8 cellular contexts compared by ENCODE assay signal in the genomic region with DNA sequence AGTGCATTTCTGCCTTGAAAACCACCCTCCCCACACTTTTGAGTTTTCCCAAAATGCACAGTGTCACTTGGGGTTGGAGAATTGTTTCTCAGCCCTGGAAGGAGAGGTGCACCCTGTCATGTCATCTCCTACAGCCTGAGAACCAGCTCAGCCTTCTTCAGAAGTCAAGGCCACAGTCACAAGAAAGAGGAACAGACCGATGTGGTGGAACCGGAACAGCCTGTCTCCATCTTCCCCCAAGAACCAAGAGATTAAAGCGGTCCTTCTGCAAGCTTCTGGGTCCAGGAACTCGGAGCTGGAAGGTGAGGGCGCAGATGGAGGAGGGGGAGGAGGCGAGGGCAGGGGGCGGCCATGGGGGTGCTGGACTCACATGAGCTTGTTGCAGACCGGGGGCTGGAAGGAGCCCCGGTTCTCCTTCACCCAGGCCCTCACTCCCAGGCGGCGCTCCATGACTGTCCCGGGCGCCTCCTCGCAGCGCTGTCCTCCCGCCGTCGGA. TPM values are rescaled to one million over a fixed set of nuclear protein-coding genes. Genes with fewer than 3 reads are reported as not detected.
DNase-seq lines count a peak whose midpoint lies in the region; ATAC-seq, FAIRE-seq and TF ChIP-seq lines count a peak whose summit lies in the region.

No MANE protein-coding gene starts in this region.

- POLR2A ChIA-PET in A549 (lab: Yijun Ruan, JAX) = no interaction called here

- TF ChIP-seq POLR2A in A549 (IDR thresholded peaks at IDR 0.05; ENCODE audit: low read length) = no peak

- ATAC-seq in A549 = no peak
- ATAC-seq in GM19395 (IDR thresholded peaks at IDR 0.05; ENCODE audit: unreplicated experiment) = peak; percentile 25
- ATAC-seq in HG02840 (IDR thresholded peaks at IDR 0.05; ENCODE audit: low FRiP score, unreplicated experiment) = no peak
- ATAC-seq in HG03565 (IDR thresholded peaks at IDR 0.05; ENCODE audit: unreplicated experiment) = no peak

- peaks cover 15% of the 10 kb centered on the region for H3K27me3 ChIP-seq in effector memory CD4-positive, alpha-beta T cell (replicated peaks; ENCODE audit: control insufficient read depth, insufficient read depth, low read length, poor library complexity, severe bottlenecking)
- H3K27me3 ChIP-seq in muscle layer of duodenum (ENCODE audit: low read depth, low read length) = no peaks in the 10 kb centered on the region

- TF ChIP-seq RAD21 in A549 (conservative IDR thresholded peaks at IDR 0.05 in 1 of 2, IDR thresholded peaks at IDR 0.05 in 1 of 2) = no peak

- no peak for FAIRE-seq in A549 (lab: Jason Lieb, UNC)

- H3K4me3 ChIP-seq in A549 (no peak overlapping the region), muscle layer of duodenum (ENCODE audit: low read depth in 1 of 2, low read length in 2 of 2) (peak overlapping the region; percentile 65 to 82)
- peak overlapping the region; percentile 47 for H3K4me3 ChIP-seq in effector memory CD4-positive, alpha-beta T cell (ENCODE audit: insufficient read depth, low read depth, low read length, poor library complexity, severe bottlenecking)

- H3K27ac ChIP-seq in A549 = no peak overlapping the region
- H3K27ac ChIP-seq in effector memory CD4-positive, alpha-beta T cell (ENCODE audit: insufficient read depth, low read length, poor library complexity, severe bottlenecking) = no peak overlapping the region
- peak overlapping the region; percentile 49 for H3K27ac ChIP-seq in muscle layer of duodenum (ENCODE audit: low read length)

- CTCF ChIA-PET in A549 (lab: Yijun Ruan, JAX) = no interaction called here

- WGBS in A549 (ENCODE audit: missing lambda C conversion rate) = 78% methylated on average over 16 of the region's 18 CpGs

- H3K9me3 ChIP-seq in A549 (no peaks in the 10 kb centered on the region), muscle layer of duodenum (ENCODE audit: control insufficient read depth in 1 of 2, low read length in 2 of 2) (no peaks in the 10 kb centered on the region)
- no peaks in the 10 kb centered on the region for H3K9me3 ChIP-seq in effector memory CD4-positive, alpha-beta T cell (ENCODE audit: control insufficient read depth, low read length)

- TF ChIP-seq CTCF in A549 (IDR thresholded peaks at IDR 0.05) = no peak

- DNase-seq in A549 (ENCODE audit: low read depth in 1 of 2, low spot score in 1 of 2) (no peak), NOMO-1 treated with dmso at 0.1 percent for 144 hours (lab: John Stamatoyannopoulos, UW; ENCODE audit: unreplicated experiment) (peak; percentile 74), cortex of kidney (lab: John Stamatoyannopoulos, UW) (no peak)
- no peak for DNase-seq in effector memory CD4-positive, alpha-beta T cell

- H3K36me3 ChIP-seq in effector memory CD4-positive, alpha-beta T cell (ENCODE audit: control insufficient read depth, insufficient read depth, low read length) = no peaks in the 10 kb centered on the region
- H3K36me3 ChIP-seq in muscle layer of duodenum (ENCODE audit: control insufficient read depth in 1 of 2, insufficient read depth in 2 of 2, low read length in 2 of 2) = no peaks in the 10 kb centered on the region

- H3K4me1 ChIP-seq in A549 (peaks cover 7% of the 10 kb centered on the region; the same call in 2 of the 3 replicates), muscle layer of duodenum (ENCODE audit: control insufficient read depth in 1 of 2, insufficient read depth in 2 of 2, low read length in 2 of 2) (peaks cover 4 to 17% of the 10 kb centered on the region in 2 donors)
- H3K4me1 ChIP-seq in effector memory CD4-positive, alpha-beta T cell (ENCODE audit: control insufficient read depth, insufficient read depth, low read length, poor library complexity, severe bottlenecking) = peaks cover 13% of the 10 kb centered on the region

- TF ChIP-seq EP300 in A549 (IDR thresholded peaks at IDR 0.05) = no peak

- H3K4me2 ChIP-seq in A549 = 0 out of 3 replicates have a peak overlapping the region, but pooled peaks have one; percentile 15

TF ChIP-seq in A549, 52 proteins besides CTCF, POLR2A, EP300 and RAD21:
- no peak for TF ChIP-seq POLR2AphosphoS2 (conservative IDR thresholded peaks at IDR 0.05; ENCODE audit: low read length)
- no peak for TF ChIP-seq NFE2L2 (conservative IDR thresholded peaks at IDR 0.05; ENCODE audit: low read length)
- TF ChIP-seq EHMT2 (IDR thresholded peaks at IDR 0.05; ENCODE audit: low read depth) = no peak

RNA-seq across cellular contexts. Expression of gene HAAO, which starts 0.2 kb away (rescaled TPM):
- polyA plus RNA-seq in A549 (2011; rRNA removed) (not detected in 2 replicates), A549 (2017; fragmentation: RNase III; extraction: RNeasy Plus Mini Kit Qiagen cat#74134 plus additional on column Dnase treatment) (not detected in 3 replicates)
- 0.03 TPM in 1 of 2 replicates, not detected in the other for polyA plus RNA-seq in A549 (2012; cell fraction: cytosol; rRNA removed)
- polyA plus RNA-seq in A549 (2012; cell fraction: nucleus; rRNA removed) = 0.12 TPM in 1 of 2 replicates, not detected in the other
- polyA minus RNA-seq in A549 (2011; rRNA and poly(A)+ RNA removed) = 0.29 TPM in 1 of 2 replicates, not detected in the other

RNA-seq across cellular contexts. Expression of gene OXER1, which starts 28.2 kb away (rescaled TPM):
- polyA plus RNA-seq in A549 (2011; rRNA removed) (not detected in 2 replicates), A549 (2017; fragmentation: RNase III; extraction: RNeasy Plus Mini Kit Qiagen cat#74134 plus additional on column Dnase treatment) (not detected in 3 replicates)
- not detected in 2 replicates for polyA plus RNA-seq in A549 (2012; cell fraction: cytosol; rRNA removed)
- 0.02 and 0.11 TPM in 2 replicates for polyA plus RNA-seq in A549 (2012; cell fraction: nucleus; rRNA removed)
- polyA minus RNA-seq in A549 (2011; rRNA and poly(A)+ RNA removed) = not detected in 2 replicates
